8 cellular contexts compared by ENCODE assay signal in the genomic region with DNA sequence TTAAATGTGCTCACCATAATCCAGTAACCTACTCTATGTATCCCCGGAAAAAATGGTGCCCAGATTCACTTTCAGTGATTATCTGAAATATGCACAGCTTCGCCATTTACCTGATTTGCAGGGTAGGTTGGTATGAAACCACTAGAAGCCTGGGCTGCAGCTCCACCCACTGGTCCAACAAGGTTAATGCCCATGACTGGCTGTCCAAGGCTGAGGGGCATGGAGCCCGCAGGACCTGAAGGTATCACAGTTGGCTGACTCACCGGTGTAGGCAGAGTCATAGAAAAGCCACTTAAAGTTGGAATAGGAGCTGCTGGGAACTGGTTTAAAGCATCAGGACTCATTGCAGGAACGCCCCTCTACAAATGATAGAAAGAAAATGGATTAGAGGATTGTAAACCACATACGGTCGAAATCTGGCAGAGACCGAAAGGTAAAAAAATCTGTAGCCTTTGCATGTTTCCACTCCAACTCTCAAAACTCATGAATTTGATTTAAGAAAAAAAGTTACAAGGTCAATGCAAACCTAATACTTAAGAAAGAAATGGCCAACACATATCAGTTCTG. TPM values are rescaled to one million over a fixed set of nuclear protein-coding genes. Genes with fewer than 3 reads are reported as not detected.
DNase-seq lines count a peak whose midpoint lies in the region; ATAC-seq and TF ChIP-seq lines count a peak whose summit lies in the region.

No MANE protein-coding gene starts in this region.

- TF ChIP-seq POLR2A in right lobe of liver (IDR thresholded peaks at IDR 0.05), result no peak

- H3K27ac ChIP-seq in right lobe of liver, result no peak overlapping the region
- no peak overlapping the region for H3K27ac ChIP-seq in upper lobe of right lung
- H3K27ac ChIP-seq in aorta (ENCODE audit: low read depth in 1 of 2, low read length in 2 of 2), result no peak overlapping the region

- H3K36me3 ChIP-seq in right lobe of liver (peaks cover 0 to 53% (median 28%) of the 10 kb centered on the region in 4 donors), upper lobe of right lung (peaks cover 79% of the 10 kb centered on the region), aorta (ENCODE audit: control insufficient read depth in 1 of 2, insufficient read depth in 2 of 2, low read length in 1 of 2) (peaks cover 5 to 7% of the 10 kb centered on the region in 2 donors)

- TF ChIP-seq CTCF in right lobe of liver (IDR thresholded peaks at IDR 0.05) (peak; percentile 27 to 52 (median 46)), upper lobe of right lung (IDR thresholded peaks at IDR 0.05) (peak; percentile 34)

- H3K27me3 ChIP-seq in right lobe of liver (no peaks in the 10 kb centered on the region), upper lobe of right lung (no peaks in the 10 kb centered on the region), aorta (ENCODE audit: control insufficient read depth in 1 of 2, insufficient read depth in 2 of 2, low read length in 1 of 2) (no peaks in the 10 kb centered on the region)

- peak; percentile 6 for DNase-seq in DMS153 treated with DMSO at 0.1 percent for 48 hours (lab: John Stamatoyannopoulos, UW; ENCODE audit: unreplicated experiment)
- peak; percentile 88 for DNase-seq in HT-29 (ENCODE audit: low spot score)
- DNase-seq in SK-MEL-5 (ENCODE audit: low read depth, low spot score), result peak; percentile 79
- peak; percentile 64 for DNase-seq in cerebellar cortex (ENCODE audit: low spot score)
- DNase-seq in right lobe of liver, result peak in 1 of 3 donors; percentile 42
- DNase-seq in upper lobe of right lung, result peak; percentile 66
- DNase-seq in aorta, result no peak
- no peak for DNase-seq in NCI-H187 treated with DMSO at 0.1 percent for 48 hours (lab: John Stamatoyannopoulos, UW)

- in situ Hi-C loops in SK-MEL-5 (cut with HindIII; ENCODE audit: low pct_unique_long_range_greater_than_20kb, low sequenced_read_pairs), result no loop called here

- 95% methylated on average over 8 of the region's 8 CpGs for WGBS in right lobe of liver (ENCODE audit: insufficient coverage, low coverage, low lambda C conversion rate, missing lambda C conversion rate)
- WGBS in aorta, 2 donors, result 90 to 91% methylated on average over 8 of the region's 8 CpGs

- no peak overlapping the region for H3K4me3 ChIP-seq in right lobe of liver
- no peak overlapping the region for H3K4me3 ChIP-seq in upper lobe of right lung
- H3K4me3 ChIP-seq in aorta (ENCODE audit: low read length in 2 of 2), result no peak overlapping the region

- H3K9me3 ChIP-seq in right lobe of liver, result no peaks in the 10 kb centered on the region
- H3K9me3 ChIP-seq in upper lobe of right lung, result no peaks in the 10 kb centered on the region
- no peaks in the 10 kb centered on the region for H3K9me3 ChIP-seq in aorta (ENCODE audit: control insufficient read depth, low read length)

- H3K4me1 ChIP-seq in right lobe of liver (no peaks in the 10 kb centered on the region), upper lobe of right lung (no peaks in the 10 kb centered on the region), aorta (ENCODE audit: control insufficient read depth in 1 of 2, insufficient read depth in 2 of 2, low read length in 2 of 2) (no peaks in the 10 kb centered on the region)

- ATAC-seq in right lobe of liver, result peak; percentile 66 to 83 (median 77)
- peak; percentile 87 for ATAC-seq in upper lobe of right lung
- ATAC-seq in aorta (ENCODE audit: low FRiP score), result no peak

- intact Hi-C loops in right lobe of liver (cut with DNase I) (no loop called here), upper lobe of right lung (cut with DNase I) (no loop called here), aorta (cut with DNase I) (no loop called here)

RNA-seq across cellular contexts. Expression of gene SYNRG, which starts 38.6 kb away (rescaled TPM):
- 6.7 and 7.1 TPM in 2 replicates for total RNA-seq in HT-29 (2014; rRNA removed; shearing (Covaris generic))
- total RNA-seq in SK-MEL-5 (2014; rRNA removed; shearing (Covaris generic)), result 10.0 and 11.0 TPM in 2 replicates
- 15.4 and 19.4 TPM in 2 replicates for polyA plus RNA-seq in SK-MEL-5 (2015; cell fraction: cytosol; rRNA removed)
- 32.6 and 33.0 TPM in 2 replicates for polyA plus RNA-seq in SK-MEL-5 (2015; cell fraction: nucleus; rRNA removed)
- total RNA-seq in right lobe of liver (10 to 100 TPM in 5 of 6 experiments, 1 to 10 TPM in 1; 9.0 to 16.2 (median 15.0) TPM), upper lobe of right lung (50.0 TPM), aorta (10 to 100 TPM; 29.8 to 43.5 TPM)
- 10 to 100 TPM in 1 of 2 donors, 1 to 10 TPM in 1; 5.0 to 10.4 TPM for polyA plus RNA-seq in aorta

Comparison
In these comparisons a context has a peak if more than half of its experiments do, and no peak if none do; other contexts are left out.
1. DNase-seq: peak in DMS153 treated with DMSO at 0.1 percent for 48 hours (single experiment), HT-29 (single experiment), SK-MEL-5 (single experiment), cerebellar cortex (single experiment) and upper lobe of right lung (single experiment); none in aorta (0 of 2) and NCI-H187 treated with DMSO at 0.1 percent for 48 hours (single experiment).